In the genomic region with DNA sequence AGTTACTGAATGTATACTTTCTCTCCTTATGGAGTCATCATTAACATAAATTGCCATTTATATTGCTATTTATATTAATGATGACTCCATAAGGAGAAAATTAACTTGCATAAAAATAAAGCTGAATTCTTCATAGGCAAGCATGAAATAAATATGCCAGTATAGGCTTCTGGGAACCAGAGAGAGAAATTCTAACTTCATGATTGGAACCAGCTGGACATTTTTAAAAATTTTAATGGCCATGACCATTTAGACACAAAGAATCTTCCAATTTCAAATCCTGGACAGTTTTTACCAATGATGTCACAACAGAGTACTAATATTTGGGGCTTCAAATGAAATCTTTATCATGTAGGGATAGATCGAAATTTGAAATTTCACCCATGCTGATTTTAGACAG, we compare ENCODE assay signal across 22 cellular contexts.
"Had no signal": no experiment of that assay in that cellular context is flagged by ENCODE, and none has a peak within 500 bp of the region (broad histone marks: within the 10 kb centered on the region; RNA-seq: fewer than 3 reads in every experiment).

No MANE protein-coding gene starts in this region.

- DNase-seq: activated CD4-positive, alpha-beta T cell treated with anti-CD3 and anti-CD28 coated beads for 4 hours; activated CD8-positive, alpha-beta memory T cell treated with anti-CD3 and anti-CD28 coated beads, Interleukin-2, amount 50 U/mL, for 4 hours; activated CD8-positive, alpha-beta T cell treated with anti-CD3 and anti-CD28 coated beads for 36 hours; activated naive CD4-positive, alpha-beta T cell treated with anti-CD3 and anti-CD28 coated beads, Interleukin-2, amount 50 U/mL, for 16 hours; amniotic stem cell; KG1; NCI-H1092; NCI-H1417; NCI-H2029; NCI-H2107; NCI-H345; NCI-H510A; NCI-H526 treated with DMSO at 0.1 percent for 48 hours; NCI-H82; SIG-M5; SW 1271 had no signal

- H3K36me3 ChIP-seq: ascending aorta had no signal

- H3K4me1 ChIP-seq: ascending aorta had no signal

- H3K4me3 ChIP-seq: ascending aorta had no signal

- H3K27ac Mint-ChIP-seq: activated CD8-positive, alpha-beta T cell treated with anti-CD3 and anti-CD28 coated beads for 36 hours; activated T-cell treated with anti-CD3 and anti-CD28 coated beads, Interleukin-2, amount 50 U/mL, for 72 hours; activated T-helper 2 cell treated with anti-CD3 and anti-CD28 coated beads, Interferon-gamma antibody, Interleukin-2, Interleukin-4, amounts not matched to agents 10 μg/mL and 5 μg/mL and 100 μg/mL, durations not matched to agents 14 hours and 24 hours and 36 hours; T-helper 2 cell treated with Interferon-gamma antibody and Interleukin-4, amounts not matched to agents 5 μg/mL and 100 μg/mL, for 36 hours had no signal

- H3K9me3 Mint-ChIP-seq: activated CD8-positive, alpha-beta T cell treated with anti-CD3 and anti-CD28 coated beads for 36 hours; activated T-helper 2 cell treated with anti-CD3 and anti-CD28 coated beads, Interferon-gamma antibody, Interleukin-2, Interleukin-4, amounts not matched to agents 10 μg/mL and 5 μg/mL and 100 μg/mL, durations not matched to agents 14 hours and 24 hours and 36 hours; brain; T-helper 2 cell treated with Interferon-gamma antibody and Interleukin-4, amounts not matched to agents 5 μg/mL and 100 μg/mL, for 36 hours had no signal

- H3K27me3 ChIP-seq: ascending aorta had no signal

- H3K27me3 Mint-ChIP-seq: activated CD8-positive, alpha-beta T cell treated with anti-CD3 and anti-CD28 coated beads for 36 hours; central memory CD8-positive, alpha-beta T cell had no signal

- H3K4me3 Mint-ChIP-seq: activated CD8-positive, alpha-beta T cell treated with anti-CD3 and anti-CD28 coated beads for 36 hours; activated T-cell treated with anti-CD3 and anti-CD28 coated beads, Interleukin-2, amount 50 U/mL, for 72 hours; brain; central memory CD8-positive, alpha-beta T cell; T-helper 2 cell treated with Interferon-gamma antibody and Interleukin-4, amounts not matched to agents 5 μg/mL and 100 μg/mL, for 36 hours had no signal

- H3K9me3 ChIP-seq: ascending aorta had no signal

- H3K36me3 Mint-ChIP-seq: brain had no signal

- H3K4me1 Mint-ChIP-seq: brain; central memory CD8-positive, alpha-beta T cell had no signal

- H3K27ac ChIP-seq: ascending aorta had no signal
